8 cellular contexts compared by ENCODE assay signal in the genomic region with DNA sequence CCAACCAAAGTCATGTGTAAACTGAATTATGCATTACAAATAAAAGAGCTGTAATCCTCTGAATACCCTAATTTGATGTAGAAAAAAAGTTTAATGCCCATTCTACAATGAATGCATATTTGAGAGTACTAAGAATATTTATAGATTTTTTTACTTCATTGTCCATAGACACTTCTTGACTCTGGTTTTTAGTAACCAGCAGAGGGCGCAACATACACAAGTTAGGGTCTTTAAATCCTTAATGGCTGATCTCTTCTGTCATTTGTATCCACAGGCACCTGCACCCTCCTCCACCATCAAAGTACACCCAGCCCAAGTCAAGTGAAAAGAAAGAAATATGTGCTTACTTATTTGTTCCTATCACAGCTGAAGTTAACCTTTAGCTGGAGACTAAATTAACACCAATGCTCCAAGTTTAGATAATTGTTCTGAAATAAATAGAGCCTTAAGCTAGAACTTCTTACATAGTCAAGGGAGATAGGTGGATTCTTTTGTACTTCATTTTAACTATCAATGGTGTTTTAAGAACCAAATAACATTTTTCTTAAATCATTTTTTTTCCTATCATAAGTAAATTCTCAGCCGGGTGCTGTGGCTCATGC.
A peak's percentile ranks its signal among the peaks of the same experiment; 100 is the strongest.
DNase-seq lines count a peak whose midpoint lies in the region; ATAC-seq, FAIRE-seq and TF ChIP-seq lines count a peak whose summit lies in the region.

No MANE protein-coding gene starts in this region.

- peak; percentile 8 for DNase-seq in GM19239 (ENCODE audit: insufficient read length, low spot score)
- DNase-seq in NCI-H748 (lab: John Stamatoyannopoulos, UW; ENCODE audit: unreplicated experiment) = peak; percentile 91
- DNase-seq in activated CD4-positive, alpha-beta memory T cell treated with anti-CD3 and anti-CD28 coated beads for 36 hours = peak; percentile 54
- peak; percentile 77 for DNase-seq in endothelial cell of umbilical vein (ENCODE audit: low read depth, low spot score)
- DNase-seq in naive thymus-derived CD4-positive, alpha-beta T cell = peak in 8 of 9 donors; percentile 30 to 74 (median 63)
- peak; percentile 57 for DNase-seq in stromal cell of bone marrow (ENCODE audit: low read depth)

- FAIRE-seq in GM19239 (lab: Jason Lieb, UNC) (peak; percentile 55), endothelial cell of umbilical vein (lab: Jason Lieb, UNC) (peak; percentile 88)

- no peaks in the 10 kb centered on the region for H4K20me1 ChIP-seq in endothelial cell of umbilical vein (replicated peaks; ENCODE audit: control insufficient read depth, extremely low read depth, insufficient read depth, low read length)

- CTCF ChIA-PET in activated CD4-positive, alpha-beta memory T cell treated with anti-CD3 and anti-CD28 coated beads for 36 hours (lab: Charles Lee) = interaction anchor here (0.6 to 2.5 kb wide), 52 partner anchors 8 to 1895 kb away, joined by 3 to 20 read pairs (median 3); a partner anchor contains a TSS
- CTCF ChIA-PET in endothelial cell of umbilical vein (lab: Charles Lee) = interaction anchor here (0.6 to 3.1 kb wide), 36 partner anchors 8 to 930 kb away, joined by 3 to 93 read pairs (median 4); a partner anchor contains a TSS
- CTCF ChIA-PET in naive thymus-derived CD4-positive, alpha-beta T cell (lab: Charles Lee) = interaction anchor here (0.6 to 3.1 kb wide), 12 partner anchors 444 to 789 kb away, joined by 3 to 33 read pairs (median 4); no protein-coding TSS in a partner anchor

- H3K9me1 ChIP-seq in endothelial cell of umbilical vein (replicated peaks; ENCODE audit: control insufficient read depth, extremely low read depth, insufficient read depth, low read length) = peaks cover 2% of the 10 kb centered on the region

- peak overlapping the region; percentile 4 for H3K27ac Mint-ChIP-seq in activated CD4-positive, alpha-beta memory T cell treated with anti-CD3 and anti-CD28 coated beads for 36 hours
- H3K27ac Mint-ChIP-seq in naive thymus-derived CD4-positive, alpha-beta T cell = no peak overlapping the region

- no peaks in the 10 kb centered on the region for H3K27me3 ChIP-seq in endothelial cell of umbilical vein (ENCODE audit: control insufficient read depth in 2 of 2, insufficient read depth in 2 of 2, low read length in 2 of 2)
- no peaks in the 10 kb centered on the region for H3K27me3 ChIP-seq in naive thymus-derived CD4-positive, alpha-beta T cell (ENCODE audit: control insufficient read depth in 2 of 2, insufficient read depth in 2 of 2, low read length in 2 of 2)

- H3K79me2 ChIP-seq in endothelial cell of umbilical vein (ENCODE audit: control insufficient read depth, insufficient read depth, low read length) = no peaks in the 10 kb centered on the region

- intact Hi-C loops in activated CD4-positive, alpha-beta memory T cell treated with anti-CD3 and anti-CD28 coated beads for 36 hours (cut with micrococcal nuclease) = loop anchor here (1.0 to 10.0 kb wide), 8 partner anchors 232 to 930 kb away; no protein-coding TSS in a partner anchor
- intact Hi-C loops in endothelial cell of umbilical vein (cut with micrococcal nuclease) = loop anchor here (1.0 to 10.0 kb wide), 11 partner anchors 216 to 787 kb away; no protein-coding TSS in a partner anchor
- intact Hi-C loops in naive thymus-derived CD4-positive, alpha-beta T cell (cut with micrococcal nuclease) = loop anchor here (1.0 to 10.0 kb wide), 15 partner anchors 216 to 930 kb away; a partner anchor contains a TSS

- TF ChIP-seq CTCF in C4-2B (conservative IDR thresholded peaks at IDR 0.05) = peak; percentile 84
- peak; percentile 49 to 55 for TF ChIP-seq CTCF in endothelial cell of umbilical vein (IDR thresholded peaks at IDR 0.05; ENCODE audit: extremely low read depth in 1 of 2, insufficient read depth in 1 of 2, low read depth in 1 of 2, low read length in 2 of 2)

- H3K4me1 Mint-ChIP-seq in activated CD4-positive, alpha-beta memory T cell treated with anti-CD3 and anti-CD28 coated beads for 36 hours (ENCODE audit: low read depth) = peaks cover 3% of the 10 kb centered on the region
- peaks cover 0 to 4% (median 0%) of the 10 kb centered on the region in 7 donors for H3K4me1 Mint-ChIP-seq in naive thymus-derived CD4-positive, alpha-beta T cell

- no peak overlapping the region for H3K27ac ChIP-seq in C4-2B
- H3K27ac ChIP-seq in endothelial cell of umbilical vein (ENCODE audit: insufficient read depth, low read depth, low read length) = no peak overlapping the region
- H3K27ac ChIP-seq in naive thymus-derived CD4-positive, alpha-beta T cell (ENCODE audit: low read depth, low read length) = no peak overlapping the region

- BruUV-seq in endothelial cell of umbilical vein (replicated peaks; lab: Mats Ljungman, UMichigan) = no TSS peak

- POLR2A ChIA-PET in activated CD4-positive, alpha-beta memory T cell treated with anti-CD3 and anti-CD28 coated beads for 36 hours (lab: Charles Lee) = interaction anchor here (0.6 to 0.7 kb wide), 2 partner anchors 329 to 727 kb away, joined by 3 read pairs; no protein-coding TSS in a partner anchor
- POLR2A ChIA-PET in endothelial cell of umbilical vein (lab: Charles Lee) = no interaction called here
- POLR2A ChIA-PET in naive thymus-derived CD4-positive, alpha-beta T cell (lab: Charles Lee) = no interaction called here

- no peak overlapping the region for H3K4me2 ChIP-seq in endothelial cell of umbilical vein (ENCODE audit: insufficient read depth, low read length)

- no peaks in the 10 kb centered on the region for H3K9me3 ChIP-seq in endothelial cell of umbilical vein (replicated peaks; ENCODE audit: control insufficient read depth, insufficient read depth, low read length)
- no peaks in the 10 kb centered on the region for H3K9me3 ChIP-seq in naive thymus-derived CD4-positive, alpha-beta T cell (ENCODE audit: control insufficient read depth in 2 of 3, low read length in 3 of 3)

- no peak overlapping the region for H2AFZ ChIP-seq in endothelial cell of umbilical vein (ENCODE audit: low read depth, low read length)

- peaks cover 5% of the 10 kb centered on the region for H3K36me3 Mint-ChIP-seq in activated CD4-positive, alpha-beta memory T cell treated with anti-CD3 and anti-CD28 coated beads for 36 hours
- H3K36me3 Mint-ChIP-seq in naive thymus-derived CD4-positive, alpha-beta T cell = peaks cover 0 to 8% (median 0%) of the 10 kb centered on the region in 5 donors

- ATAC-seq in HG03432 (IDR thresholded peaks at IDR 0.05; ENCODE audit: unreplicated experiment) = peak; percentile 96
- ATAC-seq in naive thymus-derived CD4-positive, alpha-beta T cell = peak; percentile 91

- no peak overlapping the region for H3K4me3 ChIP-seq in endothelial cell of umbilical vein (replicated peaks in 1 of 3; ENCODE audit: insufficient read depth in 1 of 3, low read depth in 1 of 3, low read length in 3 of 3)
- H3K4me3 ChIP-seq in naive thymus-derived CD4-positive, alpha-beta T cell (ENCODE audit: low read length) = no peak overlapping the region

- dilution Hi-C loops in endothelial cell of umbilical vein (cut with MboI; ENCODE audit: extremely low pct_ligation_motif_present, low sequenced_read_pairs) = no loop called here

- no peak overlapping the region for H3K4me3 Mint-ChIP-seq in activated CD4-positive, alpha-beta memory T cell treated with anti-CD3 and anti-CD28 coated beads for 36 hours
- no peak overlapping the region for H3K4me3 Mint-ChIP-seq in naive thymus-derived CD4-positive, alpha-beta T cell

- no peak for TF ChIP-seq POLR2A in endothelial cell of umbilical vein (IDR thresholded peaks at IDR 0.05; ENCODE audit: low read depth, low read length)

- no peaks in the 10 kb centered on the region for H3K36me3 ChIP-seq in endothelial cell of umbilical vein (ENCODE audit: control insufficient read depth in 2 of 2, extremely low read depth in 1 of 2, insufficient read depth in 2 of 2, low read length in 2 of 2)
- H3K36me3 ChIP-seq in naive thymus-derived CD4-positive, alpha-beta T cell (ENCODE audit: control insufficient read depth in 2 of 3, insufficient read depth in 3 of 3, low read length in 3 of 3) = no peaks in the 10 kb centered on the region

- peaks cover 14% of the 10 kb centered on the region for H3K9me3 Mint-ChIP-seq in activated CD4-positive, alpha-beta memory T cell treated with anti-CD3 and anti-CD28 coated beads for 36 hours
- H3K9me3 Mint-ChIP-seq in naive thymus-derived CD4-positive, alpha-beta T cell = peaks cover 0 to 7% (median 0%) of the 10 kb centered on the region in 11 donors

- H3K4me1 ChIP-seq in endothelial cell of umbilical vein (ENCODE audit: control insufficient read depth, extremely low read depth, insufficient read depth, low read length) = no peaks in the 10 kb centered on the region
- no peaks in the 10 kb centered on the region for H3K4me1 ChIP-seq in naive thymus-derived CD4-positive, alpha-beta T cell (ENCODE audit: control insufficient read depth in 2 of 2, insufficient read depth in 2 of 2, low read length in 2 of 2)

- H3K27me3 Mint-ChIP-seq in activated CD4-positive, alpha-beta memory T cell treated with anti-CD3 and anti-CD28 coated beads for 36 hours = no peaks in the 10 kb centered on the region
- H3K27me3 Mint-ChIP-seq in naive thymus-derived CD4-positive, alpha-beta T cell = no peaks in the 10 kb centered on the region

- H3K9ac ChIP-seq in endothelial cell of umbilical vein (replicated peaks; ENCODE audit: extremely low read depth, insufficient read depth, low read length) = no peak overlapping the region

TF ChIP-seq in endothelial cell of umbilical vein, 7 proteins besides CTCF, POLR2A, EP300 and RAD21:
- TF ChIP-seq FOS (IDR thresholded peaks at IDR 0.05; ENCODE audit: borderline replicate concordance, insufficient read depth, low read length) (no peak), JUN (IDR thresholded peaks at IDR 0.05; ENCODE audit: borderline replicate concordance, insufficient read depth, insufficient read length, low read depth) (no peak), GATA2 (IDR thresholded peaks at IDR 0.05; ENCODE audit: insufficient read depth, insufficient read length, low read depth, low read length) (no peak), MYC (IDR thresholded peaks at IDR 0.05; ENCODE audit: low read depth, low read length) (no peak), EZH2 (IDR thresholded peaks at IDR 0.05; ENCODE audit: borderline replicate concordance, low read depth, low read length, severe bottlenecking) (no peak), POLR2AphosphoS5 (IDR thresholded peaks at IDR 0.05; ENCODE audit: insufficient read depth, low read depth, low read length) (no peak)
- TF ChIP-seq, protein P1, sequence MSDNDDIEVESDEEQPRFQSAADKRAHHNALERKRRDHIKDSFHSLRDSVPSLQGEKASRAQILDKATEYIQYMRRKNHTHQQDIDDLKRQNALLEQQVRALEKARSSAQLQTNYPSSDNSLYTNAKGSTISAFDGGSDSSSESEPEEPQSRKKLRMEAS (IDR thresholded peaks at IDR 0.05; ENCODE audit: insufficient read depth, insufficient read length) = no peak

Comparison
In these comparisons a context has a peak if more than half of its experiments do, and no peak if none do; other contexts are left out.
1. DNase-seq: peak in every context shown above with its lines; median percentile 91 in NCI-H748; 77 in endothelial cell of umbilical vein; 63 in naive thymus-derived CD4-positive, alpha-beta T cell; 57 in stromal cell of bone marrow; 54 in activated CD4-positive, alpha-beta memory T cell treated with anti-CD3 and anti-CD28 coated beads for 36 hours; 8 in GM19239.